Comparison of ENCODE assay signal across 8 cellular contexts in the genomic region with DNA sequence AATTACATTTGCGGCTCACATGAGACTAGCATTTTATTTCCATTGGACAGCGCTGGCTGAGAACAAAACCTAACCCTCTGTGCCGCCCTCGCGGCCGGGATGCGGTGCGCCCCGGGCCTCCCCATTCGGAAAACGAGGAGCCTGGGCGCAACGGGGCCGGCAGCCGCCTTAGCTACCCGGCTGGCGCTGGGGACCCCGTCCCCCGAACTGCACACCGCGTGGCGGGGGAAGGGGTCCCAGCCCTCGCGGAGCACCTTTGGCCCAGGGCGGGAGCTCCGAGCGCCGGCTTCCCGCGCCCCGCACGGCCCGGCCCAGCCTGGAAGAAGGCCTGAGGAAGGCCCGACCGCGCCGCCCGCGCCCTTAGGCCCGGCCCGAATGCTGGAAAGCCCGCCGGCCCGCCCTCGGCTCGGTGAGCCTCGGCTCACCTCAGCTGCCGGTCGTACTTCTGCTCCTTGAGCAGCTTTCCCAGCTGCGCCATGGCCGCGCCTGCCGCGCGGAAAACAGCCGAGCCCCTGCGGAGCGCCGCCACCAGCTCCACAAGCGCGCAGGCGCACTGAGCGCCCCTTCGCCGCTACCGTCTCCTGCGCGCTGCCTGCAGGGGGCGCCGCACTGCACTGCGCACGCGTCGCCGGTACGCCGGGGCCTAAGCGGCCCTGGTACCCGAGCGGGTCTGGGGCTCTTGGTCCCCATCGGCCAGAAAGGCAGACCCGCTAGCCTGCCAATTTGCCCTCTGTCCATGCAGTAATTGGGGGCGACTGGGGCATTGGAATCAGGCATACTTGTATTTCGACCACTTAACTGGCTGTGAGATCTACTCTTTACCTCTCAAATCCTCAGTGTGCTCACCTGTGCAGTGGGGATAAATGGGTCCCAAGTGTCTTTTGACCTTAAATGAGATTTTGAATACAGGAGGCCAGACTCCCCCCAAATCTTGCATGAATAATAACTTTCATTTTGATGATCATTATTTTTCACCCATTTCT. TPM values are rescaled to one million over a fixed set of nuclear protein-coding genes. Genes with fewer than 3 reads are reported as not detected.
DNase-seq lines count a peak whose midpoint lies in the region; ATAC-seq and TF ChIP-seq lines count a peak whose summit lies in the region.

Gene NAE1 (minus strand): TSS at position 555 of the 983 bp plus-strand sequence. CDS start 77 bp downstream, at position 478.

- no peaks in the 10 kb centered on the region for H3K9me2 ChIP-seq in GM23338 (ENCODE audit: insufficient read depth)

- DNase-seq in EL (peak; percentile 86), GM23338 (ENCODE audit: low spot score) (peak; percentile 92), LHCN-M2 (ENCODE audit: low read depth) (peak; percentile 79), RPMI7951 (ENCODE audit: low read depth) (peak; percentile 79), fibroblast of the aortic adventitia (ENCODE audit: low read depth) (peak; percentile 84), nephron progenitor cell (peak; percentile 93)
- peak; percentile 89 for DNase-seq in activated T-helper 2 cell treated with anti-CD3 and anti-CD28 coated beads, Interferon-gamma antibody, Interleukin-2, Interleukin-4, amounts not matched to agents 10 μg/mL and 5 μg/mL and 100 μg/mL, durations not matched to agents 14 hours and 24 hours and 36 hours (ENCODE audit: low spot score)
- peak; percentile 92 to 95 for DNase-seq in stimulated activated naive CD8-positive, alpha-beta T cell treated with anti-CD3 and anti-CD28 coated beads, Interleukin-15, amount 100 ng/mL, for 72 hours

- H3K9me3 Mint-ChIP-seq in GM23338 (no peaks in the 10 kb centered on the region), nephron progenitor cell (no peaks in the 10 kb centered on the region)
- no peaks in the 10 kb centered on the region for H3K9me3 Mint-ChIP-seq in activated T-helper 2 cell treated with anti-CD3 and anti-CD28 coated beads, Interferon-gamma antibody, Interleukin-2, Interleukin-4, amounts not matched to agents 10 μg/mL and 5 μg/mL and 100 μg/mL, durations not matched to agents 14 hours and 24 hours and 36 hours
- H3K9me3 Mint-ChIP-seq in stimulated activated naive CD8-positive, alpha-beta T cell treated with anti-CD3 and anti-CD28 coated beads, Interleukin-15, amount 100 ng/mL, for 72 hours: no peaks in the 10 kb centered on the region

- H3K4me3 Mint-ChIP-seq in GM23338 (peak within 1 kb of the TSS; percentile 70), nephron progenitor cell (peak within 1 kb of the TSS; percentile 84)
- peak within 1 kb of the TSS; percentile 75 for H3K4me3 Mint-ChIP-seq in activated T-helper 2 cell treated with anti-CD3 and anti-CD28 coated beads, Interferon-gamma antibody, Interleukin-2, Interleukin-4, amounts not matched to agents 10 μg/mL and 5 μg/mL and 100 μg/mL, durations not matched to agents 14 hours and 24 hours and 36 hours (ENCODE audit: low read depth)
- H3K4me3 Mint-ChIP-seq in stimulated activated naive CD8-positive, alpha-beta T cell treated with anti-CD3 and anti-CD28 coated beads, Interleukin-15, amount 100 ng/mL, for 72 hours: peak within 1 kb of the TSS; percentile 74 to 75

- peak within 1 kb of the TSS; percentile 99 for H2AFZ ChIP-seq in GM23338

- no peaks in the 10 kb centered on the region for H3K27me3 ChIP-seq in GM23338 (ENCODE audit: insufficient read depth)

- H3F3A ChIP-seq in GM23338 (replicated peaks; ENCODE audit: low read depth): no peaks in the 10 kb centered on the region; the same call in 1 of the 2 replicates

- 0 out of 2 replicates have a peak within 1 kb of the TSS, but pooled peaks have one; percentile 39 for H3K27ac ChIP-seq in GM23338 (ENCODE audit: low read depth)

- peaks cover 15% of the 10 kb centered on the region; the same call in 1 of the 2 replicates for H4K20me1 ChIP-seq in GM23338 (replicated peaks; ENCODE audit: insufficient read depth)

- peak within 1 kb of the TSS; percentile 86 for H3K4me3 ChIP-seq in GM23338
- peak within 1 kb of the TSS; percentile 77 for H3K4me3 ChIP-seq in fibroblast of the aortic adventitia (ENCODE audit: low read depth, low read length)

- peak within 1 kb of the TSS; percentile 88 for H3K4me2 ChIP-seq in GM23338

- peaks cover 11% of the 10 kb centered on the region; the same call in 1 of the 2 replicates for H3K36me3 ChIP-seq in GM23338 (ENCODE audit: insufficient read depth)

- H3K4me1 ChIP-seq in GM23338 (ENCODE audit: insufficient read depth): peaks cover 8% of the 10 kb centered on the region; the same call in 1 of the 2 replicates

- peaks cover 47% of the 10 kb centered on the region for H3K79me2 ChIP-seq in GM23338 (replicated peaks; ENCODE audit: insufficient read depth)

- no peak within 1 kb of the TSS for H3K27ac Mint-ChIP-seq in GM23338
- H3K27ac Mint-ChIP-seq in activated T-helper 2 cell treated with anti-CD3 and anti-CD28 coated beads, Interferon-gamma antibody, Interleukin-2, Interleukin-4, amounts not matched to agents 10 μg/mL and 5 μg/mL and 100 μg/mL, durations not matched to agents 14 hours and 24 hours and 36 hours: peak within 1 kb of the TSS; percentile 69
- no peak within 1 kb of the TSS for H3K27ac Mint-ChIP-seq in nephron progenitor cell
- peak within 1 kb of the TSS; percentile 59 to 91 for H3K27ac Mint-ChIP-seq in stimulated activated naive CD8-positive, alpha-beta T cell treated with anti-CD3 and anti-CD28 coated beads, Interleukin-15, amount 100 ng/mL, for 72 hours

- H3K36me3 Mint-ChIP-seq in GM23338 (ENCODE audit: low read depth): peaks cover 22% of the 10 kb centered on the region
- H3K36me3 Mint-ChIP-seq in activated T-helper 2 cell treated with anti-CD3 and anti-CD28 coated beads, Interferon-gamma antibody, Interleukin-2, Interleukin-4, amounts not matched to agents 10 μg/mL and 5 μg/mL and 100 μg/mL, durations not matched to agents 14 hours and 24 hours and 36 hours (ENCODE audit: low read depth): peaks cover 29% of the 10 kb centered on the region
- H3K36me3 Mint-ChIP-seq in nephron progenitor cell (ENCODE audit: low read depth): peaks cover 30% of the 10 kb centered on the region

- TF ChIP-seq CTCF in GM23338 (conservative IDR thresholded peaks at IDR 0.05; ENCODE audit: low read depth in 2 of 2): peak; percentile 73 to 99
- peak; percentile 78 for TF ChIP-seq CTCF in fibroblast of the aortic adventitia (IDR thresholded peaks at IDR 0.05; ENCODE audit: insufficient read depth, low read length)
- peak; percentile 98 for TF ChIP-seq CTCF in nephron progenitor cell (IDR thresholded peaks at IDR 0.05)

- H3K27me3 Mint-ChIP-seq in GM23338 (ENCODE audit: insufficient read depth, low read depth, poor library complexity) (peaks cover 6% of the 10 kb centered on the region), nephron progenitor cell (ENCODE audit: low read depth, poor library complexity) (peaks cover 32% of the 10 kb centered on the region)
- no peaks in the 10 kb centered on the region for H3K27me3 Mint-ChIP-seq in activated T-helper 2 cell treated with anti-CD3 and anti-CD28 coated beads, Interferon-gamma antibody, Interleukin-2, Interleukin-4, amounts not matched to agents 10 μg/mL and 5 μg/mL and 100 μg/mL, durations not matched to agents 14 hours and 24 hours and 36 hours (ENCODE audit: low read depth)
- H3K27me3 Mint-ChIP-seq in stimulated activated naive CD8-positive, alpha-beta T cell treated with anti-CD3 and anti-CD28 coated beads, Interleukin-15, amount 100 ng/mL, for 72 hours: peaks cover 17% of the 10 kb centered on the region

- ATAC-seq in GM23338: peak; percentile 96
- peak; percentile 97 for ATAC-seq in stimulated activated naive CD8-positive, alpha-beta T cell treated with anti-CD3 and anti-CD28 coated beads, Interleukin-15, amount 100 ng/mL, for 72 hours

- H3K4me1 Mint-ChIP-seq in GM23338 (peaks cover 14% of the 10 kb centered on the region; the same call in 2 of the 3 replicates), nephron progenitor cell (peaks cover 39% of the 10 kb centered on the region)
- H3K4me1 Mint-ChIP-seq in activated T-helper 2 cell treated with anti-CD3 and anti-CD28 coated beads, Interferon-gamma antibody, Interleukin-2, Interleukin-4, amounts not matched to agents 10 μg/mL and 5 μg/mL and 100 μg/mL, durations not matched to agents 14 hours and 24 hours and 36 hours (ENCODE audit: low read depth): peaks cover 27% of the 10 kb centered on the region
- H3K4me1 Mint-ChIP-seq in stimulated activated naive CD8-positive, alpha-beta T cell treated with anti-CD3 and anti-CD28 coated beads, Interleukin-15, amount 100 ng/mL, for 72 hours: peaks cover 31% of the 10 kb centered on the region

- intact Hi-C loops in activated T-helper 2 cell treated with anti-CD3 and anti-CD28 coated beads, Interferon-gamma antibody, Interleukin-2, Interleukin-4, amounts not matched to agents 10 μg/mL and 5 μg/mL and 100 μg/mL, durations not matched to agents 14 hours and 24 hours and 36 hours (cut with micrococcal nuclease): loop anchor here (1.0 to 5.0 kb wide), 2 partner anchors 43 to 97 kb away; partner anchors contain the start of gene RRAD

TF ChIP-seq in GM23338, 12 proteins besides CTCF, POLR2A, EP300 and RAD21 (continues in another document):
- TF ChIP-seq EZH2 (IDR thresholded peaks at IDR 0.05; ENCODE audit: low read depth, unreplicated experiment): no peak
- no peak for TF ChIP-seq STAT1 (IDR thresholded peaks at IDR 0.05; ENCODE audit: unreplicated experiment)

RNA-seq across cellular contexts. Expression of gene NAE1, which starts in this region (rescaled TPM):
- total RNA-seq in GM23338 (2014; rRNA removed; shearing (Covaris generic)): 139 and 160 TPM in 2 replicates
- 204 and 209 TPM in 2 replicates for polyA plus RNA-seq in GM23338 (2016; fragmentation: Nextera tagmentation; extraction: Ambion mirVana)
- total RNA-seq in LHCN-M2 (2014; rRNA removed): 77.2 and 85.9 TPM in 2 replicates
- 26.6 TPM for polyA plus RNA-seq in LHCN-M2 (2012)
- 125 and 135 TPM in 2 replicates for total RNA-seq in RPMI7951 (2014; rRNA removed; shearing (Covaris generic))
- 123 and 125 TPM in 2 replicates for total RNA-seq in activated T-helper 2 cell treated with anti-CD3 and anti-CD28 coated beads, Interferon-gamma antibody, Interleukin-2, Interleukin-4, amounts not matched to agents 10 μg/mL and 5 μg/mL and 100 μg/mL, durations not matched to agents 14 hours and 24 hours and 36 hours
- total RNA-seq in fibroblast of the aortic adventitia (ENCODE audit: low replicate concordance): 48.2 and 71.3 TPM in 2 replicates

Comparison
In these comparisons a context has a peak if more than half of its experiments do, and no peak if none do; other contexts are left out.
1. Peak in every context shown above with its lines: DNase-seq, ATAC-seq, H3K4me3 ChIP-seq and H3K27ac ChIP-seq.
2. H3K27ac Mint-ChIP-seq: peak in activated T-helper 2 cell treated with anti-CD3 and anti-CD28 coated beads, Interferon-gamma antibody, Interleukin-2, Interleukin-4, amounts not matched to agents 10 μg/mL and 5 μg/mL and 100 μg/mL, durations not matched to agents 14 hours and 24 hours and 36 hours (single experiment) and stimulated activated naive CD8-positive, alpha-beta T cell treated with anti-CD3 and anti-CD28 coated beads, Interleukin-15, amount 100 ng/mL, for 72 hours (2 of 2); none in GM23338 (single experiment) and nephron progenitor cell (single experiment).